2 cellular contexts compared by ENCODE assay signal in the genomic region with DNA sequence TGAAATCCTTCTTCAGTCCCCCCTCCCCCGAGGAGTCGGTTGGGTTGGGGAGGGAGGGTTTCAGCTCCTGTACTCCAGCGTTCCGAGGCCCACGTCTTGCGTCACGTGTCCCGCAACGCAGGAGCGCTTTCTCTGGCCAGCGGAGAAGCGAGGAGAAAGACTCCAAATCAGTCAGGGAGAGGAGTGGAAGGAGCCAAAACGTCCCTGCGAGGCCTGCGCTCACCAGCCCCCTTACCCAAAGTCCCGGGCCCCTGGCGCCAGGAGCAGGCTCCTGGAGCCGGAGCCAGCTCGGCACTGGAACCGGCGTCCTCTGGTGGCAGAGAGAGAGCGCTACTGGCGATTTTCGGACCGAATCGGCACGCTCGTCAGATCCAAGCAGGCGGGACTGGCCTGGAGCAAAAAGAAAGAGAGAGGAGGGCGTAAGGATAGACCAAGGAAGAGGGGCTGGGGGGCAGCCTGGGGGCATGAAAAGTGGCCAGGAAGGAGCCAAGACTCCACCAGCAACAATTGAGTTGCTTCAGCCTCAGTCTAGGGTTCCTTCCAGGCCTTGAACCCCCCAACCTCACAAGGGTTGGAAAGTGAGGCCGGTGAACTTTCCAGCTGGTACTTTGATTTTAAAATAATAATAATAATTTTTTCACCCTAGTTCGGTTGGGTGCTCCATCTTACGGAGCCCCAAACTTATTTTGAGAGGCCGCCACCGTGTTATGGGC.
TF ChIP-seq lines count a peak whose summit lies in the region.

A gene (plus strand): TSS at position 158 of the 713 bp plus-strand sequence.

TF ChIP-seq in A549, 52 proteins besides CTCF, POLR2A, EP300 and RAD21 (continued from another document):
- TF ChIP-seq HDAC2 (IDR thresholded peaks at IDR 0.05) (no peak), NR3C1 (IDR thresholded peaks at IDR 0.05) (no peak), ZSCAN20 (CRISPR knock-in tag; IDR thresholded peaks at IDR 0.05) (no peak), EHF (CRISPR knock-in tag; IDR thresholded peaks at IDR 0.05) (no peak), RFX5 (IDR thresholded peaks at IDR 0.05) (no peak), ESRRA (IDR thresholded peaks at IDR 0.05; ENCODE audit: borderline replicate concordance, low read length) (no peak), GATA3 (IDR thresholded peaks at IDR 0.05; ENCODE audit: borderline replicate concordance) (no peak), RNF2 (IDR thresholded peaks at IDR 0.05; ENCODE audit: borderline replicate concordance, low read depth) (no peak), POLR2AphosphoS2 (conservative IDR thresholded peaks at IDR 0.05; ENCODE audit: low read length) (no peak), EHMT2 (IDR thresholded peaks at IDR 0.05; ENCODE audit: low read depth) (no peak), HOXA7 (CRISPR knock-in tag; IDR thresholded peaks at IDR 0.05) (no peak), CHD4 (IDR thresholded peaks at IDR 0.05; ENCODE audit: borderline replicate concordance) (no peak), ZC3H11A (IDR thresholded peaks at IDR 0.05) (no peak), MAZ (IDR thresholded peaks at IDR 0.05; ENCODE audit: borderline replicate concordance, low read depth, low read length) (no peak), MAFK (IDR thresholded peaks at IDR 0.05; ENCODE audit: partially characterized antibody) (no peak), SREBF2 (IDR thresholded peaks at IDR 0.05) (no peak), CBX2 (IDR thresholded peaks at IDR 0.05; ENCODE audit: borderline replicate concordance, low read depth) (no peak), HOXB5 (CRISPR knock-in tag; IDR thresholded peaks at IDR 0.05) (no peak), HEYL (CRISPR knock-in tag; IDR thresholded peaks at IDR 0.05) (no peak), ZNF302 (CRISPR knock-in tag; IDR thresholded peaks at IDR 0.05) (no peak), PHF8 (IDR thresholded peaks at IDR 0.05; ENCODE audit: borderline replicate concordance, low read depth) (no peak), CEBPB (IDR thresholded peaks at IDR 0.05) (peak in 1 of 2 experiments; percentile 49; a peak in 2 of 4 replicates), HOXB13 (CRISPR knock-in tag; IDR thresholded peaks at IDR 0.05; ENCODE audit: low read depth) (no peak), CHD2 (IDR thresholded peaks at IDR 0.05; ENCODE audit: low read length, partially characterized antibody) (no peak), SMC3 (IDR thresholded peaks at IDR 0.05) (peak; percentile 54), RARB (CRISPR knock-in tag; IDR thresholded peaks at IDR 0.05) (no peak), FOSL2 (IDR thresholded peaks at IDR 0.05) (no peak), FOSL2 (CRISPR knock-in tag; IDR thresholded peaks at IDR 0.05) (no peak), KDM1A (IDR thresholded peaks at IDR 0.05; ENCODE audit: low read depth) (no peak)
- TF ChIP-seq, protein P1, sequence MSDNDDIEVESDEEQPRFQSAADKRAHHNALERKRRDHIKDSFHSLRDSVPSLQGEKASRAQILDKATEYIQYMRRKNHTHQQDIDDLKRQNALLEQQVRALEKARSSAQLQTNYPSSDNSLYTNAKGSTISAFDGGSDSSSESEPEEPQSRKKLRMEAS (IDR thresholded peaks at IDR 0.05) = 0 out of 2 replicates have a peak, but pooled peaks have one; percentile 29
- TF ChIP-seq, protein P2, sequence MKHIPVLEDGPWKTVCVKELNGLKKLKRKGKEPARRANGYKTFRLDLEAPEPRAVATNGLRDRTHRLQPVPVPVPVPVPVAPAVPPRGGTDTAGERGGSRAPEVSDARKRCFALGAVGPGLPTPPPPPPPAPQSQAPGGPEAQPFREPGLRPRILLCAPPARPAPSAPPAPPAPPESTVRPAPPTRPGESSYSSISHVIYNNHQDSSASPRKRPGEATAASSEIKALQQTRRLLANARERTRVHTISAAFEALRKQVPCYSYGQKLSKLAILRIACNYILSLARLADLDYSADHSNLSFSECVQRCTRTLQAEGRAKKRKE (CRISPR knock-in tag; IDR thresholded peaks at IDR 0.05; ENCODE audit: low read depth) = no peak
- TF ChIP-seq, protein P3, sequence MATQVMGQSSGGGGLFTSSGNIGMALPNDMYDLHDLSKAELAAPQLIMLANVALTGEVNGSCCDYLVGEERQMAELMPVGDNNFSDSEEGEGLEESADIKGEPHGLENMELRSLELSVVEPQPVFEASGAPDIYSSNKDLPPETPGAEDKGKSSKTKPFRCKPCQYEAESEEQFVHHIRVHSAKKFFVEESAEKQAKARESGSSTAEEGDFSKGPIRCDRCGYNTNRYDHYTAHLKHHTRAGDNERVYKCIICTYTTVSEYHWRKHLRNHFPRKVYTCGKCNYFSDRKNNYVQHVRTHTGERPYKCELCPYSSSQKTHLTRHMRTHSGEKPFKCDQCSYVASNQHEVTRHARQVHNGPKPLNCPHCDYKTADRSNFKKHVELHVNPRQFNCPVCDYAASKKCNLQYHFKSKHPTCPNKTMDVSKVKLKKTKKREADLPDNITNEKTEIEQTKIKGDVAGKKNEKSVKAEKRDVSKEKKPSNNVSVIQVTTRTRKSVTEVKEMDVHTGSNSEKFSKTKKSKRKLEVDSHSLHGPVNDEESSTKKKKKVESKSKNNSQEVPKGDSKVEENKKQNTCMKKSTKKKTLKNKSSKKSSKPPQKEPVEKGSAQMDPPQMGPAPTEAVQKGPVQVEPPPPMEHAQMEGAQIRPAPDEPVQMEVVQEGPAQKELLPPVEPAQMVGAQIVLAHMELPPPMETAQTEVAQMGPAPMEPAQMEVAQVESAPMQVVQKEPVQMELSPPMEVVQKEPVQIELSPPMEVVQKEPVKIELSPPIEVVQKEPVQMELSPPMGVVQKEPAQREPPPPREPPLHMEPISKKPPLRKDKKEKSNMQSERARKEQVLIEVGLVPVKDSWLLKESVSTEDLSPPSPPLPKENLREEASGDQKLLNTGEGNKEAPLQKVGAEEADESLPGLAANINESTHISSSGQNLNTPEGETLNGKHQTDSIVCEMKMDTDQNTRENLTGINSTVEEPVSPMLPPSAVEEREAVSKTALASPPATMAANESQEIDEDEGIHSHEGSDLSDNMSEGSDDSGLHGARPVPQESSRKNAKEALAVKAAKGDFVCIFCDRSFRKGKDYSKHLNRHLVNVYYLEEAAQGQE (IDR thresholded peaks at IDR 0.05) = no peak
- TF ChIP-seq, protein P4, sequence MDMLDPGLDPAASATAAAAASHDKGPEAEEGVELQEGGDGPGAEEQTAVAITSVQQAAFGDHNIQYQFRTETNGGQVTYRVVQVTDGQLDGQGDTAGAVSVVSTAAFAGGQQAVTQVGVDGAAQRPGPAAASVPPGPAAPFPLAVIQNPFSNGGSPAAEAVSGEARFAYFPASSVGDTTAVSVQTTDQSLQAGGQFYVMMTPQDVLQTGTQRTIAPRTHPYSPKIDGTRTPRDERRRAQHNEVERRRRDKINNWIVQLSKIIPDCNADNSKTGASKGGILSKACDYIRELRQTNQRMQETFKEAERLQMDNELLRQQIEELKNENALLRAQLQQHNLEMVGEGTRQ (IDR thresholded peaks at IDR 0.05) = peak; percentile 74
- TF ChIP-seq, protein P5, sequence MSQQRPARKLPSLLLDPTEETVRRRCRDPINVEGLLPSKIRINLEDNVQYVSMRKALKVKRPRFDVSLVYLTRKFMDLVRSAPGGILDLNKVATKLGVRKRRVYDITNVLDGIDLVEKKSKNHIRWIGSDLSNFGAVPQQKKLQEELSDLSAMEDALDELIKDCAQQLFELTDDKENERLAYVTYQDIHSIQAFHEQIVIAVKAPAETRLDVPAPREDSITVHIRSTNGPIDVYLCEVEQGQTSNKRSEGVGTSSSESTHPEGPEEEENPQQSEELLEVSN (IDR thresholded peaks at IDR 0.05; ENCODE audit: borderline replicate concordance, low read depth) = 0 out of 2 replicates have a peak, but pooled peaks have one; percentile 25

TF ChIP-seq in GM23338, 12 proteins besides CTCF, POLR2A, EP300 and RAD21 (continued from another document):
- TF ChIP-seq, protein P6, sequence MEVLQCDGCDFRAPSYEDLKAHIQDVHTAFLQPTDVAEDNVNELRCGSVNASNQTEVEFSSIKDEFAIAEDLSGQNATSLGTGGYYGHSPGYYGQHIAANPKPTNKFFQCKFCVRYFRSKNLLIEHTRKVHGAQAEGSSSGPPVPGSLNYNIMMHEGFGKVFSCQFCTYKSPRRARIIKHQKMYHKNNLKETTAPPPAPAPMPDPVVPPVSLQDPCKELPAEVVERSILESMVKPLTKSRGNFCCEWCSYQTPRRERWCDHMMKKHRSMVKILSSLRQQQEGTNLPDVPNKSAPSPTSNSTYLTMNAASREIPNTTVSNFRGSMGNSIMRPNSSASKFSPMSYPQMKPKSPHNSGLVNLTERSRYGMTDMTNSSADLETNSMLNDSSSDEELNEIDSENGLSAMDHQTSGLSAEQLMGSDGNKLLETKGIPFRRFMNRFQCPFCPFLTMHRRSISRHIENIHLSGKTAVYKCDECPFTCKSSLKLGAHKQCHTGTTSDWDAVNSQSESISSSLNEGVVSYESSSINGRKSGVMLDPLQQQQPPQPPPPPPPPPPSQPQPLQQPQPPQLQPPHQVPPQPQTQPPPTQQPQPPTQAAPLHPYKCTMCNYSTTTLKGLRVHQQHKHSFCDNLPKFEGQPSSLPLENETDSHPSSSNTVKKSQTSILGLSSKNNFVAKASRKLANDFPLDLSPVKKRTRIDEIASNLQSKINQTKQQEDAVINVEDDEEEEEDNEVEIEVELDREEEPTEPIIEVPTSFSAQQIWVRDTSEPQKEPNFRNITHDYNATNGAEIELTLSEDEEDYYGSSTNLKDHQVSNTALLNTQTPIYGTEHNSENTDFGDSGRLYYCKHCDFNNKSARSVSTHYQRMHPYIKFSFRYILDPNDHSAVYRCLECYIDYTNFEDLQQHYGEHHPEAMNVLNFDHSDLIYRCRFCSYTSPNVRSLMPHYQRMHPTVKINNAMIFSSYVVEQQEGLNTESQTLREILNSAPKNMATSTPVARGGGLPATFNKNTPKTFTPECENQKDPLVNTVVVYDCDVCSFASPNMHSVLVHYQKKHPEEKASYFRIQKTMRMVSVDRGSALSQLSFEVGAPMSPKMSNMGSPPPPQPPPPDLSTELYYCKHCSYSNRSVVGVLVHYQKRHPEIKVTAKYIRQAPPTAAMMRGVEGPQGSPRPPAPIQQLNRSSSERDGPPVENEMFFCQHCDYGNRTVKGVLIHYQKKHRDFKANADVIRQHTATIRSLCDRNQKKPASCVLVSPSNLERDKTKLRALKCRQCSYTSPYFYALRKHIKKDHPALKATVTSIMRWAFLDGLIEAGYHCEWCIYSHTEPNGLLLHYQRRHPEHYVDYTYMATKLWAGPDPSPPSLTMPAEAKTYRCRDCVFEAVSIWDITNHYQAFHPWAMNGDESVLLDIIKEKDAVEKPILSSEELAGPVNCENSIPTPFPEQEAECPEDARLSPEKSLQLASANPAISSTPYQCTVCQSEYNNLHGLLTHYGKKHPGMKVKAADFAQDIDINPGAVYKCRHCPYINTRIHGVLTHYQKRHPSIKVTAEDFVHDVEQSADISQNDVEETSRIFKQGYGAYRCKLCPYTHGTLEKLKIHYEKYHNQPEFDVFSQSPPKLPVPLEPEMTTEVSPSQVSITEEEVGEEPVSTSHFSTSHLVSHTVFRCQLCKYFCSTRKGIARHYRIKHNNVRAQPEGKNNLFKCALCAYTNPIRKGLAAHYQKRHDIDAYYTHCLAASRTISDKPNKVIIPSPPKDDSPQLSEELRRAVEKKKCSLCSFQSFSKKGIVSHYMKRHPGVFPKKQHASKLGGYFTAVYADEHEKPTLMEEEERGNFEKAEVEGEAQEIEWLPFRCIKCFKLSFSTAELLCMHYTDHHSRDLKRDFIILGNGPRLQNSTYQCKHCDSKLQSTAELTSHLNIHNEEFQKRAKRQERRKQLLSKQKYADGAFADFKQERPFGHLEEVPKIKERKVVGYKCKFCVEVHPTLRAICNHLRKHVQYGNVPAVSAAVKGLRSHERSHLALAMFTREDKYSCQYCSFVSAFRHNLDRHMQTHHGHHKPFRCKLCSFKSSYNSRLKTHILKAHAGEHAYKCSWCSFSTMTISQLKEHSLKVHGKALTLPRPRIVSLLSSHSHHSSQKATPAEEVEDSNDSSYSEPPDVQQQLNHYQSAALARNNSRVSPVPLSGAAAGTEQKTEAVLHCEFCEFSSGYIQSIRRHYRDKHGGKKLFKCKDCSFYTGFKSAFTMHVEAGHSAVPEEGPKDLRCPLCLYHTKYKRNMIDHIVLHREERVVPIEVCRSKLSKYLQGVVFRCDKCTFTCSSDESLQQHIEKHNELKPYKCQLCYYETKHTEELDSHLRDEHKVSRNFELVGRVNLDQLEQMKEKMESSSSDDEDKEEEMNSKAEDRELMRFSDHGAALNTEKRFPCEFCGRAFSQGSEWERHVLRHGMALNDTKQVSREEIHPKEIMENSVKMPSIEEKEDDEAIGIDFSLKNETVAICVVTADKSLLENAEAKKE (CRISPR knock-in tag; IDR thresholded peaks at IDR 0.05) = no peak
